Comparison of ENCODE assay signal across 13 cellular contexts in the genomic region with DNA sequence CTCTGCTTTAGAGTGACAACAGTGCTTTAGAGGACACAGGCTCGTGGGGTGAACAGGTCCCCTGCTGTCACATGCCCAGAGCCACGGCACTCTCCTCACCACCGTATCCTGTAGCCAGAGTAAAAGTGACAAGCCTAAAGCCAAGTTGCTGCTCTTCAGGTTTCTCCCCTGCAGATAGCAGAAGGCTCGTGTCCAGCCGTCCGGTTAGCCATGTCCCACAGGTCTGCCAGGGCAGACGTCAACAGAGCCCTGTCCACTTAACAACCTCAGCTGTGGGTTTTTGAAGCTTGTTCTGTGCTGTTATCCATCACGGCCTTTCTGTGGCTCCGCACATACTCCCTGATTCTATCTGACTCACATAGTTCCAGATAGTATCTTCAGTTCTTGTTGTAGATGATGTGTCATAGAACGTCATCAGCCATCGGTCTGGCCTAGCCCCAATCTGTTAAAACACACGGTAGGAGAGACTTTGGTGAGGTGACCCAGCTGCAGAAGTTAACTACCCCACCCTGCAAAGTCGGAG.
DNase-seq lines count a peak whose midpoint lies in the region; FAIRE-seq and TF ChIP-seq lines count a peak whose summit lies in the region.
"Had no signal": no experiment of that assay in that cellular context is flagged by ENCODE, and none has a peak within 500 bp of the region (broad histone marks: within the 10 kb centered on the region; RNA-seq: fewer than 3 reads in every experiment).

No MANE protein-coding gene starts in this region.

- no TSS peak for BruUV-seq in mammary epithelial cell (replicated peaks; lab: Mats Ljungman, UMichigan)

- H3K27ac ChIP-seq in mammary epithelial cell (ENCODE audit: insufficient read depth, low read depth, low read length) (no peak overlapping the region), breast epithelium (no peak overlapping the region), H1 (ENCODE audit: low read depth, low read length) (no peak overlapping the region), spleen (no peak overlapping the region)
- H3K27ac ChIP-seq: Peyer's patch had no signal

- no peaks in the 10 kb centered on the region for H3K4me1 ChIP-seq in mammary epithelial cell (ENCODE audit: insufficient read depth, low read length)
- H3K4me1 ChIP-seq in breast epithelium = no peaks in the 10 kb centered on the region
- H3K4me1 ChIP-seq in H1 (replicated peaks in 1 of 4; ENCODE audit: control insufficient read depth in 3 of 4, insufficient read depth in 4 of 4, low read length in 3 of 4) = no peaks in the 10 kb centered on the region
- H3K4me1 ChIP-seq in spleen = peaks cover 4 to 30% (median 15%) of the 10 kb centered on the region in 6 donors
- H3K4me1 ChIP-seq: Peyer's patch had no signal

- H3K4ac ChIP-seq in H1 (replicated peaks; ENCODE audit: insufficient read length, low read depth, low read length) = no peak overlapping the region

- H3K9me3 ChIP-seq in mammary epithelial cell (replicated peaks; ENCODE audit: insufficient read depth, low read length) = no peaks in the 10 kb centered on the region
- H3K9me3 ChIP-seq in breast epithelium = no peaks in the 10 kb centered on the region
- no peaks in the 10 kb centered on the region for H3K9me3 ChIP-seq in H1 (ENCODE audit: insufficient read depth in 2 of 2, low read depth in 1 of 2, low read length in 1 of 2)
- no peaks in the 10 kb centered on the region for H3K9me3 ChIP-seq in spleen
- H3K9me3 ChIP-seq: BE2C, Peyer's patch had no signal

- TF ChIP-seq EP300 in H1 (IDR thresholded peaks at IDR 0.05; ENCODE audit: borderline replicate concordance in 1 of 2, low read depth in 2 of 2, low read length in 2 of 2) = no peak

- H2BK5ac ChIP-seq in H1 (ENCODE audit: low read depth, low read length) = no peak overlapping the region

- H3K36me3 ChIP-seq in mammary epithelial cell (ENCODE audit: insufficient read depth, low read length) (no peaks in the 10 kb centered on the region), breast epithelium (no peaks in the 10 kb centered on the region), H1 (ENCODE audit: control insufficient read depth in 2 of 4, insufficient read depth in 4 of 4, low read length in 3 of 4) (no peaks in the 10 kb centered on the region), spleen (peaks cover 0 to 9% (median 0%) of the 10 kb centered on the region in 6 donors)
- H3K36me3 ChIP-seq: BE2C, Peyer's patch had no signal

- POLR2A ChIA-PET in H1 (lab: Charles Lee; ENCODE audit: partially characterized antibody) = no interaction called here

- H3K23ac ChIP-seq in H1 (ENCODE audit: insufficient read length) = no peak overlapping the region

- no peak overlapping the region for H2BK12ac ChIP-seq in H1 (ENCODE audit: low read depth, low read length)

- no peak overlapping the region for H3K14ac ChIP-seq in H1 (ENCODE audit: insufficient read length)

- CTCF ChIA-PET in mammary epithelial cell (lab: Charles Lee; ENCODE audit: low non-redundant PET) (no interaction called here), H1 (lab: Charles Lee; ENCODE audit: partially characterized antibody) (interaction anchor here (1.2 to 1.3 kb wide), 2 partner anchors 13 to 49 kb away, joined by 3 read pairs; no protein-coding TSS in a partner anchor)

- 0 out of 2 replicates have a peak overlapping the region, but pooled peaks have one; percentile 53 for H2AK5ac ChIP-seq in H1 (ENCODE audit: low read depth, low read length)

- H2BK20ac ChIP-seq in H1 (ENCODE audit: low read length) = no peak overlapping the region

- no peak overlapping the region for H2BK120ac ChIP-seq in H1 (replicated peaks; ENCODE audit: low read depth, low read length)

- no peak overlapping the region for H4K91ac ChIP-seq in H1 (replicated peaks; ENCODE audit: insufficient read length, low read length)

- H3K79me2 ChIP-seq in mammary epithelial cell (ENCODE audit: insufficient read depth, low read length) (no peaks in the 10 kb centered on the region), H1 (ENCODE audit: control insufficient read depth in 1 of 2, insufficient read depth in 2 of 2, low read length in 2 of 2) (no peaks in the 10 kb centered on the region)

- H3K56ac ChIP-seq in H1 (replicated peaks; ENCODE audit: insufficient read length, low read depth, low read length) = no peak overlapping the region

- intact Hi-C loops in mammary epithelial cell (cut with micrococcal nuclease) (no loop called here), breast epithelium (cut with DNase I; ENCODE audit: low total_unique reads) (no loop called here), spleen (cut with DNase I; ENCODE audit: low total_unique reads) (no loop called here)

- H2BK15ac ChIP-seq in H1 (ENCODE audit: low read length) = no peak overlapping the region

- no peak overlapping the region for H3K18ac ChIP-seq in H1 (ENCODE audit: extremely low read depth, low read length)

- no peaks in the 10 kb centered on the region for H3K79me1 ChIP-seq in H1 (ENCODE audit: low read depth, low read length)

- H3K4me3 ChIP-seq in mammary epithelial cell (replicated peaks in 1 of 3; ENCODE audit: insufficient read depth in 1 of 3, low read depth in 2 of 3, low read length in 3 of 3) (no peak overlapping the region), breast epithelium (no peak overlapping the region), H1 (ENCODE audit: extremely low read depth in 1 of 4, insufficient read depth in 2 of 4, low read depth in 3 of 4, low read length in 4 of 4) (no peak overlapping the region), spleen (no peak overlapping the region)
- H3K4me3 ChIP-seq: Peyer's patch had no signal

- DNase-seq in mammary epithelial cell (peak; percentile 66), breast epithelium (ENCODE audit: low spot score in 2 of 2) (no peak), RPMI7951 (ENCODE audit: low read depth) (peak; percentile 89), H1 (ENCODE audit: low read depth in 1 of 2, low spot score in 2 of 2) (no peak), spleen (peak; percentile 54), GM10266 (ENCODE audit: extremely low spot score) (no peak), D341Med (ENCODE audit: low spot score) (no peak), iPS-NIHi7 (ENCODE audit: extremely low spot score) (no peak)
- DNase-seq: BE2C, GF-D8, NCI-H2081 treated with DMSO at 0.1 percent for 48 hours, small intestine had no signal

- no peak for TF ChIP-seq RAD21 in H1 (IDR thresholded peaks at IDR 0.05 in 1 of 2, conservative IDR thresholded peaks at IDR 0.05 in 1 of 2; ENCODE audit: low read depth in 2 of 2, low read length in 2 of 2)

- in situ Hi-C loops in mammary epithelial cell (cut with MboI; ENCODE audit: low sequenced_read_pairs in 2 of 2) = no loop called here

- H3K9ac ChIP-seq in mammary epithelial cell (ENCODE audit: insufficient read depth, low read length) = no peak overlapping the region
- H3K9ac ChIP-seq in H1 (replicated peaks in 1 of 4; ENCODE audit: extremely low read depth in 1 of 4, low read depth in 3 of 4, low read length in 3 of 4) = no peak overlapping the region

- dilution Hi-C loops in mammary epithelial cell (cut with HindIII; ENCODE audit: low sequenced_read_pairs) = loop anchor here (10.0 kb wide), 1 partner anchor 229 kb away; no protein-coding TSS in a partner anchor

- WGBS in mammary epithelial cell (ENCODE audit: low coverage, missing lambda C conversion rate) = 76% methylated on average over 13 of the region's 13 CpGs
- WGBS in H1 (ENCODE audit: extremely low coverage in 1 of 2, insufficient coverage in 1 of 2, insufficient read length in 1 of 2, insufficient replicate concordance in 2 of 2, low coverage in 1 of 2, low lambda C conversion rate in 2 of 2, missing lambda C conversion rate in 1 of 2), 2 experiments = 84% methylated on average over 13 of the region's 13 CpGs; no CpG with 5 or more reads in 1 of the 2 experiments
- WGBS in spleen, 5 donors = 88 to 91% (median 90%) methylated on average over 13 of the region's 13 CpGs

- H4K20me1 ChIP-seq in mammary epithelial cell (ENCODE audit: insufficient read depth, low read length) (no peaks in the 10 kb centered on the region), H1 (replicated peaks in 1 of 2; ENCODE audit: control insufficient read depth in 1 of 2, insufficient read depth in 2 of 2, low read length in 2 of 2) (peaks cover 0 to 3% of the 10 kb centered on the region in 2 experiments)

- H3K27me3 ChIP-seq in mammary epithelial cell (ENCODE audit: insufficient read depth, low read length) (no peaks in the 10 kb centered on the region), breast epithelium (no peaks in the 10 kb centered on the region), H1 (replicated peaks in 1 of 4; ENCODE audit: control insufficient read depth in 3 of 4, extremely low read depth in 1 of 4, insufficient read depth in 3 of 4, low read length in 3 of 4) (no peaks in the 10 kb centered on the region), spleen (replicated peaks in 1 of 7) (no peaks in the 10 kb centered on the region)
- H3K27me3 ChIP-seq: BE2C, Peyer's patch had no signal

- H4K5ac ChIP-seq in H1 (ENCODE audit: insufficient read length, low read depth, low read length) = no peak overlapping the region

- H3K23me2 ChIP-seq in H1 (ENCODE audit: low read depth, low read length) = no peaks in the 10 kb centered on the region

- no peak overlapping the region for H4K8ac ChIP-seq in H1 (ENCODE audit: extremely low read depth, insufficient read depth, low read length)

- TF ChIP-seq POLR2A in breast epithelium (IDR thresholded peaks at IDR 0.05) = no peak
- no peak for TF ChIP-seq POLR2A in H1 (IDR thresholded peaks at IDR 0.05; ENCODE audit: control extremely low read depth in 1 of 2, low read depth in 2 of 2, low read length in 2 of 2)
- no peak for TF ChIP-seq POLR2A in spleen (IDR thresholded peaks at IDR 0.05)

- TF ChIP-seq CTCF in mammary epithelial cell (conservative IDR thresholded peaks at IDR 0.05 in 1 of 2, IDR thresholded peaks at IDR 0.05 in 1 of 2; ENCODE audit: extremely low read depth in 1 of 2, insufficient read depth in 1 of 2, low read depth in 1 of 2, low read length in 2 of 2) (no peak), breast epithelium (IDR thresholded peaks at IDR 0.05) (no peak), H1 (IDR thresholded peaks at IDR 0.05; ENCODE audit: control extremely low read depth in 1 of 3, insufficient read depth in 1 of 3, low read depth in 1 of 3, low read length in 3 of 3) (no peak), spleen (IDR thresholded peaks at IDR 0.05 in 8 of 11, conservative IDR thresholded peaks at IDR 0.05 in 3 of 11) (no peak), GM10266 (IDR thresholded peaks at IDR 0.05; ENCODE audit: control insufficient read depth, insufficient read depth, low read depth, missing control alignments) (no peak)

- FAIRE-seq in H1 (lab: Jason Lieb, UNC) = no peak
- FAIRE-seq: small intestine had no signal

- no peak overlapping the region for H3K4me2 ChIP-seq in mammary epithelial cell (ENCODE audit: insufficient read depth, low read depth, low read length)
- no peak overlapping the region for H3K4me2 ChIP-seq in H1 (ENCODE audit: insufficient read depth in 1 of 2, low read depth in 2 of 2, low read length in 2 of 2)

- no peak overlapping the region for H2AFZ ChIP-seq in mammary epithelial cell (ENCODE audit: low read depth, low read length)
- no peak overlapping the region for H2AFZ ChIP-seq in H1 (ENCODE audit: low read length)

TF ChIP-seq in H1, 55 proteins besides CTCF, POLR2A, EP300 and RAD21 (continues in another document):
- TF ChIP-seq HDAC2 (IDR thresholded peaks at IDR 0.05; ENCODE audit: borderline replicate concordance in 1 of 2, low read depth in 2 of 2, low read length in 2 of 2) = no peak

Comparison
In these comparisons a context has a peak if more than half of its experiments do, and no peak if none do; other contexts are left out.
1. DNase-seq: peak in mammary epithelial cell (single experiment), RPMI7951 (single experiment) and spleen (single experiment); none in breast epithelium (0 of 2), H1 (0 of 2), GM10266 (single experiment), D341Med (single experiment) and iPS-NIHi7 (single experiment).